ENCODE assay signal across 8 cellular contexts in the genomic region with DNA sequence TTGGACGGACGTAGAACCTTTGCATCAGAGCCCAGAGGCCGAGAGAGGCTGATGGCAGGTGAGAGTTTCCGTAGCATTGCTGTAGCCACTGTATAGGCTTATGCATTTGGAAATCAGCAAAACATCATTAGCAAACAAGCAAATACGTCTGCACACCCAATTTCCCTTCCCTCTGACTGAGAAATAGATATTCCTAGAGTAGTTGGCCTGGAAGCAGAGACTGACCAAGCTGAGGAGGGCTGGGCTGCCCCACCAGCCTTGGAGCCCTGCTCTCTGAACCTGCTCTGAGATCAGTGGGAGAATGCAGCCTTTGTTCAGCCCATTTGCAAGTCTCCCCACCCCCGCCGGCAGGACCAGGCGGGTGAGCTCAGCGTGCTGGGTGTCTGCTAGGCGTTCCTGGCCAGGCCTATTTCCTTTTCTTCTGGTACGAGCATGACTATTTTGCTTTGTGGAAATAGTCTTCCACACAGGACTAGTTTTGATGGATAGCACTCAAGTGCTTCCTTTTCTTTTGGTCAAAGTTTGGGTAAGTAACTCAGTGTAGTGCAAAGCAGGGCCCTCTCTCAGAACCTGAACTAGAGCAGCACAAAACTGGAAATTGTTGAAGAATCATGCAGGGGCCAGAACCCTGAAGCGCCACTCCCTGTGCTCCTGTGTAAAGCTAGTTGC. TPM values are rescaled to one million over a fixed set of nuclear protein-coding genes. Genes with fewer than 3 reads are reported as not detected.
A peak's percentile ranks its signal among the peaks of the same experiment; 100 is the strongest.
DNase-seq lines count a peak whose midpoint lies in the region; ATAC-seq and TF ChIP-seq lines count a peak whose summit lies in the region.

No MANE protein-coding gene starts in this region.

- intact Hi-C loops in CD4-positive, alpha-beta T cell (cut with DNase I, micrococcal nuclease): no loop called here
- intact Hi-C loops in activated CD4-positive, alpha-beta memory T cell treated with anti-CD3 and anti-CD28 coated beads for 36 hours (cut with micrococcal nuclease): no loop called here

- POLR2A ChIA-PET in CD4-positive, alpha-beta T cell (lab: Charles Lee): interaction anchor here (0.6 to 4.9 kb wide), 7 partner anchors 12 to 56 kb away, joined by 3 to 79 read pairs (median 17); a partner anchor contains a TSS
- POLR2A ChIA-PET in activated CD4-positive, alpha-beta memory T cell treated with anti-CD3 and anti-CD28 coated beads for 36 hours (lab: Charles Lee): interaction anchor here (0.6 kb wide), 1 partner anchor 21 kb away, joined by 3 read pairs; a partner anchor contains a TSS

- H3K27ac ChIP-seq in CD4-positive, alpha-beta T cell (ENCODE audit: low read depth, low read length): no peak overlapping the region
- H3K27ac ChIP-seq in esophagus (ENCODE audit: low read depth in 2 of 2, low read length in 1 of 2): peak overlapping the region; percentile 88 to 94
- no peak overlapping the region for H3K27ac ChIP-seq in neural progenitor cell

- peak overlapping the region; percentile 65 for H3K4me3 Mint-ChIP-seq in CD4-positive, alpha-beta T cell
- H3K4me3 Mint-ChIP-seq in activated CD4-positive, alpha-beta memory T cell treated with anti-CD3 and anti-CD28 coated beads for 36 hours: peak overlapping the region; percentile 42
- no peak overlapping the region for H3K4me3 Mint-ChIP-seq in neural progenitor cell

- no peaks in the 10 kb centered on the region for H3F3A ChIP-seq in neural progenitor cell (ENCODE audit: low read depth)

- 51 to 52% methylated on average over 12 of the region's 12 CpGs for WGBS in esophagus, 2 donors

- peak overlapping the region; percentile 52 for H3K4me2 ChIP-seq in neural progenitor cell

- no peaks in the 10 kb centered on the region for H4K20me1 ChIP-seq in neural progenitor cell (ENCODE audit: low read depth)

- H3K4me3 ChIP-seq in esophagus (ENCODE audit: low read depth in 1 of 2, low read length in 2 of 2) (no peak overlapping the region), neural progenitor cell (no peak overlapping the region)

- no peaks in the 10 kb centered on the region for H3K27me3 ChIP-seq in CD4-positive, alpha-beta T cell (ENCODE audit: control insufficient read depth, insufficient read depth, low read length)
- no peaks in the 10 kb centered on the region for H3K27me3 ChIP-seq in esophagus (ENCODE audit: control insufficient read depth in 1 of 2, insufficient read depth in 2 of 2, low read length in 2 of 2)
- H3K27me3 ChIP-seq in neural progenitor cell: no peaks in the 10 kb centered on the region

- no peaks in the 10 kb centered on the region for H3K36me3 ChIP-seq in esophagus (ENCODE audit: control insufficient read depth in 2 of 2, insufficient read depth in 2 of 2, low read length in 1 of 2)
- no peaks in the 10 kb centered on the region for H3K36me3 ChIP-seq in neural progenitor cell

- no peaks in the 10 kb centered on the region for H3K27me3 Mint-ChIP-seq in CD4-positive, alpha-beta T cell
- no peaks in the 10 kb centered on the region for H3K27me3 Mint-ChIP-seq in activated CD4-positive, alpha-beta memory T cell treated with anti-CD3 and anti-CD28 coated beads for 36 hours
- peaks cover 4% of the 10 kb centered on the region for H3K27me3 Mint-ChIP-seq in neural progenitor cell (ENCODE audit: insufficient read depth, low read depth)

- CTCF ChIA-PET in CD4-positive, alpha-beta T cell (lab: Charles Lee): interaction anchor here (0.9 to 5.5 kb wide), 4 partner anchors 12 to 78 kb away, joined by 3 to 31 read pairs (median 4); a partner anchor contains a TSS
- CTCF ChIA-PET in activated CD4-positive, alpha-beta memory T cell treated with anti-CD3 and anti-CD28 coated beads for 36 hours (lab: Charles Lee): interaction anchor here (1.1 to 6.8 kb wide), 4 partner anchors 9 to 501 kb away, joined by 3 to 80 read pairs (median 6); no protein-coding TSS in a partner anchor

- H3K4me1 Mint-ChIP-seq in CD4-positive, alpha-beta T cell (ENCODE audit: low read depth): peaks cover 25% of the 10 kb centered on the region
- H3K4me1 Mint-ChIP-seq in activated CD4-positive, alpha-beta memory T cell treated with anti-CD3 and anti-CD28 coated beads for 36 hours (ENCODE audit: low read depth): peaks cover 38% of the 10 kb centered on the region
- H3K4me1 Mint-ChIP-seq in neural progenitor cell: peaks cover 12% of the 10 kb centered on the region

- H3K9ac ChIP-seq in neural progenitor cell: no peak overlapping the region

- no peak for TF ChIP-seq CTCF in CD4-positive, alpha-beta T cell (IDR thresholded peaks at IDR 0.05)
- TF ChIP-seq CTCF in neural progenitor cell (IDR thresholded peaks at IDR 0.05): no peak

- DNase-seq in CD4-positive, alpha-beta T cell: peak in 8 of 10 experiments; percentile 21 to 56 (median 44)
- DNase-seq in activated CD4-positive, alpha-beta memory T cell treated with anti-CD3 and anti-CD28 coated beads for 36 hours: peak; percentile 66
- DNase-seq in neural progenitor cell (ENCODE audit: low spot score) (peak; percentile 52), RKO (ENCODE audit: low spot score) (no peak)

- H2AFZ ChIP-seq in neural progenitor cell (replicated peaks): peak overlapping the region; percentile 73

- H3K4me1 ChIP-seq in esophagus (ENCODE audit: control insufficient read depth in 2 of 2, insufficient read depth in 2 of 2, low read length in 1 of 2) (peaks cover 0 to 15% of the 10 kb centered on the region in 2 donors), neural progenitor cell (peaks cover 20% of the 10 kb centered on the region)

- no peaks in the 10 kb centered on the region for H3K79me2 ChIP-seq in neural progenitor cell (ENCODE audit: low read depth)

- H3K36me3 Mint-ChIP-seq in CD4-positive, alpha-beta T cell (ENCODE audit: low read depth): no peaks in the 10 kb centered on the region
- no peaks in the 10 kb centered on the region for H3K36me3 Mint-ChIP-seq in activated CD4-positive, alpha-beta memory T cell treated with anti-CD3 and anti-CD28 coated beads for 36 hours
- no peaks in the 10 kb centered on the region for H3K36me3 Mint-ChIP-seq in neural progenitor cell

- TF ChIP-seq POLR2A in GM18505 (IDR thresholded peaks at IDR 0.05; ENCODE audit: borderline replicate concordance, extremely low read depth, insufficient read depth, insufficient read length): no peak

- ATAC-seq in CD4-positive, alpha-beta T cell (ENCODE audit: poor library complexity): peak; percentile 37
- ATAC-seq in GM18505 (IDR thresholded peaks at IDR 0.05; ENCODE audit: unreplicated experiment) (no peak), GM21717 (IDR thresholded peaks at IDR 0.05; ENCODE audit: unreplicated experiment) (no peak), GM21390 (IDR thresholded peaks at IDR 0.05; ENCODE audit: unreplicated experiment) (no peak)

- H3K27ac Mint-ChIP-seq in CD4-positive, alpha-beta T cell: no peak overlapping the region
- peak overlapping the region; percentile 75 for H3K27ac Mint-ChIP-seq in activated CD4-positive, alpha-beta memory T cell treated with anti-CD3 and anti-CD28 coated beads for 36 hours
- peak overlapping the region; percentile 17 for H3K27ac Mint-ChIP-seq in neural progenitor cell

- H3K9me3 Mint-ChIP-seq in CD4-positive, alpha-beta T cell: no peaks in the 10 kb centered on the region
- peaks cover under 1% of the 10 kb centered on the region for H3K9me3 Mint-ChIP-seq in activated CD4-positive, alpha-beta memory T cell treated with anti-CD3 and anti-CD28 coated beads for 36 hours
- H3K9me3 Mint-ChIP-seq in neural progenitor cell: no peaks in the 10 kb centered on the region

- H3K9me3 ChIP-seq in CD4-positive, alpha-beta T cell (ENCODE audit: control insufficient read depth, low read length): no peaks in the 10 kb centered on the region
- H3K9me3 ChIP-seq in esophagus (ENCODE audit: control insufficient read depth in 2 of 2, insufficient read depth in 1 of 2, low read depth in 1 of 2, low read length in 1 of 2) (no peaks in the 10 kb centered on the region), neural progenitor cell (ENCODE audit: low read depth) (no peaks in the 10 kb centered on the region)

RNA-seq across cellular contexts. Expression of a gene that starts 21.9 kb away (rescaled TPM):
- total RNA-seq in CD4-positive, alpha-beta T cell: 100 to 1,000 TPM; 139 to 150 TPM
- 10 to 100 TPM; 42.1 to 46.9 TPM for total RNA-seq in activated CD4-positive, alpha-beta memory T cell treated with anti-CD3 and anti-CD28 coated beads for 36 hours
- polyA plus RNA-seq in esophagus: 10 to 100 TPM; 31.7 to 50.4 TPM
- total RNA-seq in neural progenitor cell (ENCODE audit: low replicate concordance): 28.1 and 35.0 TPM in 2 replicates

RNA-seq across cellular contexts. Expression of a gene that starts 56.9 kb away (rescaled TPM):
- under 1 TPM in 1 of 2 experiments, not detected in 1; 0.03 TPM for total RNA-seq in CD4-positive, alpha-beta T cell
- total RNA-seq in activated CD4-positive, alpha-beta memory T cell treated with anti-CD3 and anti-CD28 coated beads for 36 hours: not detected
- polyA plus RNA-seq in esophagus: under 1 TPM in 1 of 2 donors, not detected in 1; 0.44 TPM
- 0.28 TPM in 1 of 2 replicates, not detected in the other for total RNA-seq in neural progenitor cell (ENCODE audit: low replicate concordance)

Comparison
In these comparisons a context has a peak if more than half of its experiments do, and no peak if none do; other contexts are left out.
1. H3K27ac ChIP-seq: peak in esophagus (2 of 2); none in CD4-positive, alpha-beta T cell (single experiment) and neural progenitor cell (single experiment).